In genomic region chr19:2543463-2544442, GRCh38 we compare ENCODE assay signal across 8 cellular contexts.
A peak's percentile ranks its signal among the peaks of the same experiment; 100 is the strongest.
DNase-seq lines count a peak whose midpoint lies in the region; ATAC-seq and TF ChIP-seq lines count a peak whose summit lies in the region.

No MANE protein-coding gene starts in this region.

- POLR2A ChIA-PET in T-cell (lab: Charles Lee), result interaction anchor here in 1 of 2 donors (0.7 kb wide), 1 partner anchor 75 kb away, joined by 8 read pairs; no protein-coding TSS in a partner anchor

- peak; percentile 94 for TF ChIP-seq EP300 in transverse colon (IDR thresholded peaks at IDR 0.05; ENCODE audit: low read depth)

- H3K4me3 Mint-ChIP-seq in T-cell, result peak overlapping the region; percentile 55 to 85 (median 70)

- peak overlapping the region; percentile 65 to 84 for H3K27ac Mint-ChIP-seq in T-cell

- H3K9me3 Mint-ChIP-seq in T-cell, result no peaks in the 10 kb centered on the region

- peaks cover 19 to 29% (median 25%) of the 10 kb centered on the region in 3 donors for H3K4me1 Mint-ChIP-seq in T-cell

- peak; percentile 46 for TF ChIP-seq POLR2A in transverse colon (IDR thresholded peaks at IDR 0.05)

- in situ Hi-C loops in transverse colon (cut with MboI; ENCODE audit: low pct_ligation_motif_present in 1 of 4, low pct_unique_long_range_greater_than_20kb in 1 of 4, low sequenced_read_pairs in 3 of 4), result loop anchor here in 1 of 4 donors (10.0 kb wide), 1 partner anchor 49 kb away; no protein-coding TSS in a partner anchor

- H3K36me3 ChIP-seq in left ventricle myocardium inferior, result no peaks in the 10 kb centered on the region
- no peaks in the 10 kb centered on the region for H3K36me3 ChIP-seq in transverse colon

- TF ChIP-seq CTCF in left ventricle myocardium inferior (IDR thresholded peaks at IDR 0.05; ENCODE audit: borderline replicate concordance), result peak; percentile 43
- TF ChIP-seq CTCF in transverse colon (IDR thresholded peaks at IDR 0.05), result peak in 2 of 5 experiments; percentile 16 to 42

- peak; percentile 99 for DNase-seq in EH (ENCODE audit: low read depth)
- DNase-seq in MV-4-11 (lab: John Stamatoyannopoulos, UW), result peak; percentile 92
- peak in 33 of 34 experiments; percentile 11 to 71 (median 29) for DNase-seq in T-cell
- peak; percentile 99 for DNase-seq in amniotic stem cell (lab: John Stamatoyannopoulos, UW)
- peak; percentile 94 for DNase-seq in left ventricle myocardium inferior
- peak; percentile 99 for DNase-seq in posterior vena cava (ENCODE audit: low spot score)
- peak; percentile 90 for DNase-seq in transverse colon
- no peak for DNase-seq in NK-92 treated with Interleukin-12 subunit alpha and Interleukin-12 subunit beta, amount 100 ng/mL, for 24 hours (lab: John Stamatoyannopoulos, UW)

- peaks cover under 1% of the 10 kb centered on the region for H3K36me3 Mint-ChIP-seq in T-cell

- peak overlapping the region; percentile 54 for H3K4me3 ChIP-seq in left ventricle myocardium inferior
- peak overlapping the region in 2 of 4 donors; percentile 11 to 33 for H3K4me3 ChIP-seq in transverse colon

- H3K4me1 ChIP-seq in left ventricle myocardium inferior (peaks cover 81% of the 10 kb centered on the region), transverse colon (peaks cover 42 to 76% (median 59%) of the 10 kb centered on the region in 4 donors)

- H3K27me3 Mint-ChIP-seq in T-cell, result no peaks in the 10 kb centered on the region

- H3K27ac ChIP-seq in left ventricle myocardium inferior (replicated peaks) (peak overlapping the region; percentile 96), transverse colon (peak overlapping the region; percentile 89 to 93 (median 90))

- CTCF ChIA-PET in T-cell (lab: Charles Lee), result interaction anchor here in 1 of 2 donors (0.7 kb wide), 1 partner anchor 210 kb away, joined by 4 read pairs; no protein-coding TSS in a partner anchor

- H3K9me3 ChIP-seq in left ventricle myocardium inferior (replicated peaks) (no peaks in the 10 kb centered on the region), transverse colon (no peaks in the 10 kb centered on the region)

- 8 to 57% methylated on average over 7 to 36 of the region's 36 CpGs for WGBS in transverse colon (ENCODE audit: low coverage in 1 of 2), 2 donors

- intact Hi-C loops in left ventricle myocardium inferior (cut with micrococcal nuclease) (loop anchor here (5.0 kb wide), 1 partner anchor 66 kb away; the partner anchor contains the start of gene GADD45B), posterior vena cava (cut with DNase I) (loop anchor here in 1 of 2 donors (5.0 kb wide), 4 partner anchors 34 to 69 kb away; partner anchors contain the start of gene GADD45B), transverse colon (cut with DNase I; ENCODE audit: low total_unique reads) (loop anchor here (2.0 to 10.0 kb wide), 3 partner anchors 34 to 67 kb away; partner anchors contain the start of gene GADD45B)

- H3K27me3 ChIP-seq in left ventricle myocardium inferior (ENCODE audit: low read depth), result no peaks in the 10 kb centered on the region
- H3K27me3 ChIP-seq in transverse colon, result no peaks in the 10 kb centered on the region

- peak; percentile 81 to 92 (median 88) for ATAC-seq in T-cell (replicated peaks in 1 of 4)
